8 cellular contexts compared by ENCODE assay signal in the genomic region with DNA sequence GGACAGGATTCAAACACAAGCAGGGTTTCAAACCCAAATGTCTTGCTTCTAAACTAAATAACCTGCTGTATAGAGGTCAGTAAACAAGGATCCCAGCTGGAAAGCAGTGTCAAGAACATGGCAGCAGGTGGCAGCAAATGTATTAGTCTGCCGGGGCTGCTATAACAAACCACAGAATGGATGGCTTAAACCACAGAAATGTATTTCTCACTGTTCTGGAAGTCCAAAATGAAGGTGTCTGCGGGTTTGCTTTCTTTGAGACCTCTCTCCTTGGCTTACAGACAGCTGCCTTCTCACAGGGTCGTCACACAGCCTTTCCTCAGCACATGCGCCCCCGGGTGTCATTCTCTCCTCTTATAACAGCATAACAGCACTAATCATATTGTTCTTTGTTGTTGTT.
DNase-seq lines count a peak whose midpoint lies in the region; ATAC-seq and TF ChIP-seq lines count a peak whose summit lies in the region.

No MANE protein-coding gene starts in this region.

- ATAC-seq in Right ventricle myocardium inferior (peak; percentile 46), HG03175 (IDR thresholded peaks at IDR 0.05; ENCODE audit: unreplicated experiment) (peak; percentile 61), esophagus mucosa (peak; percentile 66), HG02840 (IDR thresholded peaks at IDR 0.05; ENCODE audit: low FRiP score, unreplicated experiment) (no peak)

- H3K9me3 Mint-ChIP-seq in neural crest cell, result no peaks in the 10 kb centered on the region

- H3K79me2 ChIP-seq in OCI-LY3 (ENCODE audit: low read length), result no peaks in the 10 kb centered on the region

- no peaks in the 10 kb centered on the region for H3K36me3 ChIP-seq in OCI-LY3 (replicated peaks; ENCODE audit: low read depth, low read length)

- H3K4me3 Mint-ChIP-seq in neural crest cell, result no peak overlapping the region

- H3K36me3 Mint-ChIP-seq in neural crest cell (ENCODE audit: low read depth), result no peaks in the 10 kb centered on the region

- H3K4me3 ChIP-seq in OCI-LY3 (ENCODE audit: low read length), result no peak overlapping the region

- DNase-seq in Right ventricle myocardium inferior (ENCODE audit: missing footprints), result no peak
- DNase-seq in cardiac septum (ENCODE audit: low spot score), result no peak
- peak; percentile 40 for DNase-seq in neural crest cell (ENCODE audit: low read depth, low spot score)
- no peak for DNase-seq in effector CD8-positive, alpha-beta T cell (lab: John Stamatoyannopoulos, UW)

- H3K27ac Mint-ChIP-seq in neural crest cell (ENCODE audit: unreplicated experiment), result no peak overlapping the region

- H3K4me1 Mint-ChIP-seq in neural crest cell, result peaks cover under 1% of the 10 kb centered on the region

- no peaks in the 10 kb centered on the region for H4K20me1 ChIP-seq in OCI-LY3 (ENCODE audit: insufficient read depth, low read length)

- no peaks in the 10 kb centered on the region for H3K27me3 Mint-ChIP-seq in neural crest cell (ENCODE audit: low read depth)

- TF ChIP-seq CTCF in OCI-LY3 (IDR thresholded peaks at IDR 0.05; ENCODE audit: low read depth, low read length) (peak; percentile 84), neural crest cell (conservative IDR thresholded peaks at IDR 0.05) (peak; percentile 74)

- no peaks in the 10 kb centered on the region for H3K27me3 ChIP-seq in OCI-LY3 (ENCODE audit: low read depth, low read length)

- H3K4me1 ChIP-seq in OCI-LY3 (ENCODE audit: low read length), result no peaks in the 10 kb centered on the region

- no peak overlapping the region for H3K9ac ChIP-seq in OCI-LY3 (ENCODE audit: low read length)

- no peak overlapping the region for H3K4me2 ChIP-seq in OCI-LY3 (ENCODE audit: low read length)

- no peaks in the 10 kb centered on the region for H3K9me3 ChIP-seq in OCI-LY3 (ENCODE audit: insufficient read depth, low read length)

- H3K27ac ChIP-seq in OCI-LY3 (ENCODE audit: low read length), result no peak overlapping the region

- intact Hi-C loops in Right ventricle myocardium inferior (cut with DNase I) (loop anchor here (1.0 kb wide), 1 partner anchor 133 kb away; no protein-coding TSS in a partner anchor), cardiac septum (cut with DNase I) (loop anchor here (2.0 to 10.0 kb wide), 2 partner anchors 132 to 272 kb away; no protein-coding TSS in a partner anchor)

- no peak overlapping the region for H2AFZ ChIP-seq in OCI-LY3 (ENCODE audit: low read depth, low read length)
